ENCODE assay signal across 25 cellular contexts in the genomic region with DNA sequence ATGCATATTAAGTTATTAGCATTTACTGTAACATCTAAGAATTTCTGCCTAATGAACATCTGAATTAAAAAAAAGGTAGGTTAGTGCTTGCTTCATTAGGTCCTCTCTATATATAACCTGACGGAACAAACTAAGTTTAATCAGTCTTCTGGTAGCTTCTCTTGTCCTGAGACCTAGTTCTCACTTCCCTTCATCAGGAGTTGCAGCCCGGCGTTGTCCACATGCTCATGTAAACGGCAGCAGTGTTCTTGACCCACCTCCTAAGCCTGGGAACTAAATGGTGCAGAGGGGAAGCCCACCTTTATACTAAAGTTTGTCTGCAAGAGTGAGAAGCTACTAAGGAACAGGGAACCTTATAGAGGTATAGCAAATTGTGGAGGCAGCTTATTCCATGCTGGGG. TPM values are rescaled to one million over a fixed set of nuclear protein-coding genes. Genes with fewer than 3 reads are reported as not detected.
DNase-seq lines count a peak whose midpoint lies in the region; ATAC-seq and TF ChIP-seq lines count a peak whose summit lies in the region.
"Had no signal": no experiment of that assay in that cellular context is flagged by ENCODE, and none has a peak within 500 bp of the region (broad histone marks: within the 10 kb centered on the region; RNA-seq: fewer than 3 reads in every experiment).

No MANE protein-coding gene starts in this region.

- CTCF ChIA-PET in activated CD8-positive, alpha-beta memory T cell treated with anti-CD3 and anti-CD28 coated beads, Interleukin-2, amount 10 ng/mL, durations not matched to agents 7 days and 5 days (lab: Charles Lee): interaction anchor here (1.5 to 1.7 kb wide), 2 partner anchors 22 to 24 kb away, joined by 3 to 6 read pairs; no protein-coding TSS in a partner anchor

- H3K79me1 ChIP-seq in trophoblast cell (ENCODE audit: low read length): peaks cover 5% of the 10 kb centered on the region

- no peak overlapping the region for H3K4ac ChIP-seq in trophoblast cell (ENCODE audit: low read depth, low read length)

- H3K27me3 Mint-ChIP-seq in activated CD8-positive, alpha-beta memory T cell treated with anti-CD3 and anti-CD28 coated beads, Interleukin-2, amount 10 ng/mL, durations not matched to agents 7 days and 5 days: no peaks in the 10 kb centered on the region
- peaks cover 2% of the 10 kb centered on the region for H3K27me3 Mint-ChIP-seq in GM23338 (ENCODE audit: insufficient read depth, low read depth, poor library complexity)
- H3K27me3 Mint-ChIP-seq in activated naive CD8-positive, alpha-beta T cell treated with anti-CD3 and anti-CD28 coated beads, Interleukin-2, amount 10 ng/mL, durations not matched to agents 7 days and 5 days: no peaks in the 10 kb centered on the region
- H3K27me3 Mint-ChIP-seq: activated CD4-positive, alpha-beta T cell treated with anti-CD3 and anti-CD28 coated beads, Interleukin-2, amount 10 ng/mL, durations not matched to agents 7 days and 5 days had no signal

- H3K4me1 Mint-ChIP-seq in activated CD8-positive, alpha-beta memory T cell treated with anti-CD3 and anti-CD28 coated beads, Interleukin-2, amount 10 ng/mL, durations not matched to agents 7 days and 5 days: peaks cover 46% of the 10 kb centered on the region
- H3K4me1 Mint-ChIP-seq in GM23338: peaks cover 24% of the 10 kb centered on the region
- peaks cover 24% of the 10 kb centered on the region for H3K4me1 Mint-ChIP-seq in activated naive CD8-positive, alpha-beta T cell treated with anti-CD3 and anti-CD28 coated beads, Interleukin-2, amount 10 ng/mL, durations not matched to agents 7 days and 5 days

- H3K36me3 Mint-ChIP-seq in activated CD8-positive, alpha-beta memory T cell treated with anti-CD3 and anti-CD28 coated beads, Interleukin-2, amount 10 ng/mL, durations not matched to agents 7 days and 5 days: peaks cover 77% of the 10 kb centered on the region
- H3K36me3 Mint-ChIP-seq in GM23338 (ENCODE audit: low read depth): no peaks in the 10 kb centered on the region
- H3K36me3 Mint-ChIP-seq in activated naive CD8-positive, alpha-beta T cell treated with anti-CD3 and anti-CD28 coated beads, Interleukin-2, amount 10 ng/mL, durations not matched to agents 7 days and 5 days: peaks cover 55% of the 10 kb centered on the region

- no peak overlapping the region for H3K18ac ChIP-seq in trophoblast cell (ENCODE audit: low read length)

- peaks cover 8% of the 10 kb centered on the region; the same call in 1 of the 2 replicates for H3K4me1 ChIP-seq in GM23338 (ENCODE audit: insufficient read depth)
- H3K4me1 ChIP-seq in trophoblast cell (ENCODE audit: control insufficient read depth in 1 of 2, insufficient read depth in 2 of 2, low read length in 2 of 2): peaks cover 11 to 12% of the 10 kb centered on the region in 2 experiments
- H3K4me1 ChIP-seq: BE2C had no signal

- H2BK5ac ChIP-seq in trophoblast cell (ENCODE audit: low read depth, low read length, poor library complexity): no peak overlapping the region

- H4K8ac ChIP-seq in trophoblast cell (ENCODE audit: low read depth, low read length): no peak overlapping the region

- H3K9me2 ChIP-seq in GM23338 (ENCODE audit: insufficient read depth): no peaks in the 10 kb centered on the region

- no peaks in the 10 kb centered on the region for H3K9me3 Mint-ChIP-seq in activated CD8-positive, alpha-beta memory T cell treated with anti-CD3 and anti-CD28 coated beads, Interleukin-2, amount 10 ng/mL, durations not matched to agents 7 days and 5 days (ENCODE audit: low read depth)
- no peaks in the 10 kb centered on the region for H3K9me3 Mint-ChIP-seq in GM23338
- no peaks in the 10 kb centered on the region for H3K9me3 Mint-ChIP-seq in activated naive CD8-positive, alpha-beta T cell treated with anti-CD3 and anti-CD28 coated beads, Interleukin-2, amount 10 ng/mL, durations not matched to agents 7 days and 5 days
- H3K9me3 Mint-ChIP-seq: activated CD4-positive, alpha-beta T cell treated with anti-CD3 and anti-CD28 coated beads, Interleukin-2, amount 10 ng/mL, durations not matched to agents 7 days and 5 days had no signal

- no peaks in the 10 kb centered on the region for H3F3A ChIP-seq in GM23338 (replicated peaks; ENCODE audit: low read depth)

- TF ChIP-seq CTCF in GM23338 (conservative IDR thresholded peaks at IDR 0.05; ENCODE audit: low read depth in 2 of 2): no peak

- H3K27me3 ChIP-seq in GM23338 (ENCODE audit: insufficient read depth) (no peaks in the 10 kb centered on the region), trophoblast cell (ENCODE audit: insufficient read depth, low read length) (no peaks in the 10 kb centered on the region)
- H3K27me3 ChIP-seq: adrenal gland, BE2C, spleen, upper lobe of left lung had no signal

- H3K36me3 ChIP-seq in GM23338 (ENCODE audit: insufficient read depth): no peaks in the 10 kb centered on the region
- peaks cover 14 to 35% of the 10 kb centered on the region in 2 experiments for H3K36me3 ChIP-seq in trophoblast cell (ENCODE audit: control insufficient read depth in 1 of 2, insufficient read depth in 2 of 2, low read length in 2 of 2)
- H3K36me3 ChIP-seq: adrenal gland, BE2C had no signal

- no peak for DNase-seq in activated CD8-positive, alpha-beta memory T cell treated with anti-CD3 and anti-CD28 coated beads, Interleukin-2, amount 10 ng/mL, durations not matched to agents 7 days and 5 days
- DNase-seq in activated CD8-positive, alpha-beta memory T cell treated with anti-CD3 and anti-CD28 coated beads, Interleukin-2, amount 50 U/mL, for 48 hours: no peak
- DNase-seq in GM23338 (ENCODE audit: low spot score): no peak
- DNase-seq in activated naive CD8-positive, alpha-beta T cell treated with anti-CD3 and anti-CD28 coated beads, Interleukin-2, amount 10 ng/mL, durations not matched to agents 7 days and 5 days: no peak
- DNase-seq in trophoblast cell: no peak
- no peak for DNase-seq in SHP77 treated with DMSO at 0.1 percent for 48 hours (lab: John Stamatoyannopoulos, UW)
- DNase-seq: activated CD4-positive, alpha-beta T cell treated with anti-CD3 and anti-CD28 coated beads, Interleukin-2, amount 10 ng/mL, durations not matched to agents 7 days and 5 days; adrenal gland; BE2C; EL; GOT3; IMR-90; kidney; NCI-H2081 treated with DMSO at 0.1 percent for 48 hours; NCI-H446; occipital lobe; spleen; stimulated activated CD4-positive, alpha-beta T cell treated with anti-CD3 and anti-CD28 coated beads, Interleukin-4, amount 100 ng/mL, for 24 hours; T-helper 1 cell; upper lobe of left lung had no signal

- H2BK12ac ChIP-seq in trophoblast cell (ENCODE audit: low read length): no peak overlapping the region

- no peak overlapping the region for H2AK5ac ChIP-seq in trophoblast cell (ENCODE audit: low read length)

- POLR2A ChIA-PET in activated naive CD8-positive, alpha-beta T cell treated with anti-CD3 and anti-CD28 coated beads, Interleukin-2, amount 10 ng/mL, durations not matched to agents 7 days and 5 days (lab: Charles Lee): interaction anchor here (1.3 kb wide), 1 partner anchor 10 kb away, joined by 4 read pairs; no protein-coding TSS in a partner anchor

- H3K27ac ChIP-seq in GM23338 (ENCODE audit: low read depth) (no peak overlapping the region), trophoblast cell (ENCODE audit: low read depth, low read length) (peak overlapping the region; percentile 34)
- H3K27ac ChIP-seq: adrenal gland, coronary artery, upper lobe of left lung had no signal

- no peak overlapping the region for H4K12ac ChIP-seq in trophoblast cell (ENCODE audit: low read depth, low read length)

- no peak overlapping the region for H2BK120ac ChIP-seq in trophoblast cell (ENCODE audit: insufficient read depth, low read length, poor library complexity)

- no peaks in the 10 kb centered on the region for H4K20me1 ChIP-seq in GM23338 (replicated peaks; ENCODE audit: insufficient read depth)

- H4K91ac ChIP-seq in trophoblast cell (ENCODE audit: low read depth, low read length): no peak overlapping the region

- H3K4me2 ChIP-seq in GM23338 (no peak overlapping the region), trophoblast cell (ENCODE audit: low read length) (no peak overlapping the region)

- H3K9me3 ChIP-seq in trophoblast cell (ENCODE audit: insufficient read depth, low read depth, low read length): no peaks in the 10 kb centered on the region
- H3K9me3 ChIP-seq: adrenal gland, BE2C, spleen, upper lobe of left lung had no signal

- no peak for ATAC-seq in activated CD8-positive, alpha-beta memory T cell treated with anti-CD3 and anti-CD28 coated beads, Interleukin-2, amount 10 ng/mL, durations not matched to agents 7 days and 5 days
- ATAC-seq in GM23338 (no peak), GM18870 (IDR thresholded peaks at IDR 0.05; ENCODE audit: unreplicated experiment) (no peak), HG03175 (IDR thresholded peaks at IDR 0.05; ENCODE audit: unreplicated experiment) (no peak)
- ATAC-seq in activated naive CD8-positive, alpha-beta T cell treated with anti-CD3 and anti-CD28 coated beads, Interleukin-2, amount 10 ng/mL, durations not matched to agents 7 days and 5 days (ENCODE audit: low read depth): no peak

- H2AFZ ChIP-seq in GM23338 (peak overlapping the region; percentile 72; the same call in 1 of the 2 replicates), trophoblast cell (ENCODE audit: insufficient read depth, low read length, poor library complexity) (no peak overlapping the region)

- H3K79me2 ChIP-seq in GM23338 (replicated peaks; ENCODE audit: insufficient read depth) (no peaks in the 10 kb centered on the region), trophoblast cell (ENCODE audit: control insufficient read depth, insufficient read depth, low read length, poor library complexity) (no peaks in the 10 kb centered on the region)

- no peak overlapping the region for H3K4me3 ChIP-seq in GM23338
- no peak overlapping the region for H3K4me3 ChIP-seq in trophoblast cell (ENCODE audit: low read depth, low read length)
- H3K4me3 ChIP-seq: adrenal gland, coronary artery, lung, spleen, upper lobe of left lung had no signal

- no peak overlapping the region for H3K23ac ChIP-seq in trophoblast cell (ENCODE audit: low read length)

- peak overlapping the region; percentile 39 for H3K27ac Mint-ChIP-seq in activated CD8-positive, alpha-beta memory T cell treated with anti-CD3 and anti-CD28 coated beads, Interleukin-2, amount 10 ng/mL, durations not matched to agents 7 days and 5 days
- no peak overlapping the region for H3K27ac Mint-ChIP-seq in GM23338
- H3K27ac Mint-ChIP-seq in activated naive CD8-positive, alpha-beta T cell treated with anti-CD3 and anti-CD28 coated beads, Interleukin-2, amount 10 ng/mL, durations not matched to agents 7 days and 5 days: peak overlapping the region; percentile 70

- H3K14ac ChIP-seq in trophoblast cell (ENCODE audit: low read length): no peak overlapping the region

- no peak overlapping the region for H3K9ac ChIP-seq in trophoblast cell (ENCODE audit: low read length)

- H3K4me3 Mint-ChIP-seq in activated CD8-positive, alpha-beta memory T cell treated with anti-CD3 and anti-CD28 coated beads, Interleukin-2, amount 10 ng/mL, durations not matched to agents 7 days and 5 days: no peak overlapping the region
- no peak overlapping the region for H3K4me3 Mint-ChIP-seq in GM23338
- H3K4me3 Mint-ChIP-seq in activated naive CD8-positive, alpha-beta T cell treated with anti-CD3 and anti-CD28 coated beads, Interleukin-2, amount 10 ng/mL, durations not matched to agents 7 days and 5 days: no peak overlapping the region
- H3K4me3 Mint-ChIP-seq: activated CD4-positive, alpha-beta T cell treated with anti-CD3 and anti-CD28 coated beads, Interleukin-2, amount 10 ng/mL, durations not matched to agents 7 days and 5 days had no signal

- WGBS in trophoblast cell (ENCODE audit: extremely low coverage, insufficient coverage, insufficient read length): no CpG with 5 or more reads among the region's 4 CpGs

RNA-seq across cellular contexts. Expression of a gene that starts 31.9 kb away (rescaled TPM):
- not detected for total RNA-seq in activated CD8-positive, alpha-beta memory T cell treated with anti-CD3 and anti-CD28 coated beads, Interleukin-2, amount 10 ng/mL, durations not matched to agents 7 days and 5 days
- not detected in 2 replicates for total RNA-seq in GM23338 (2014; rRNA removed; shearing (Covaris generic))
- 0.47 and 0.73 TPM in 2 replicates for polyA plus RNA-seq in GM23338 (2016; fragmentation: Nextera tagmentation; extraction: Ambion mirVana)
- total RNA-seq in activated naive CD8-positive, alpha-beta T cell treated with anti-CD3 and anti-CD28 coated beads, Interleukin-2, amount 10 ng/mL, durations not matched to agents 7 days and 5 days: not detected
- polyA plus RNA-seq in trophoblast cell (2013): 0.07 and 0.12 TPM in 2 replicates
- total RNA-seq: activated CD4-positive, alpha-beta T cell treated with anti-CD3 and anti-CD28 coated beads, Interleukin-2, amount 10 ng/mL, durations not matched to agents 7 days and 5 days; fibroblast of lung; IMR-90; kidney; occipital lobe; spleen had no signal
- polyA plus RNA-seq: fibroblast of lung, IMR-90, spleen had no signal

RNA-seq across cellular contexts. Expression of a gene that starts 45.3 kb away (rescaled TPM):
- total RNA-seq in activated CD8-positive, alpha-beta memory T cell treated with anti-CD3 and anti-CD28 coated beads, Interleukin-2, amount 10 ng/mL, durations not matched to agents 7 days and 5 days: 1,000 to 10,000 TPM in 1 of 2 experiments, 100 to 1,000 TPM in 1; 923 to 1,101 TPM
- 3.4 and 6.6 TPM in 2 replicates for total RNA-seq in GM23338 (2014; rRNA removed; shearing (Covaris generic))
- polyA plus RNA-seq in GM23338 (2016; fragmentation: Nextera tagmentation; extraction: Ambion mirVana): 1.9 and 2.7 TPM in 2 replicates
- total RNA-seq in activated naive CD8-positive, alpha-beta T cell treated with anti-CD3 and anti-CD28 coated beads, Interleukin-2, amount 10 ng/mL, durations not matched to agents 7 days and 5 days: 1,000 to 10,000 TPM in 1 of 2 experiments, 100 to 1,000 TPM in 1; 965 to 1,009 TPM
- polyA plus RNA-seq in trophoblast cell (2013): 398 and 413 TPM in 2 replicates
- total RNA-seq: IMR-90 had no signal
- polyA plus RNA-seq: IMR-90 had no signal

Comparison
In these comparisons a context has a peak if more than half of its experiments do, and no peak if none do; other contexts are left out.
1. RNA of a gene that starts 45.3 kb away (total RNA-seq): 923 to 1,101 TPM in activated CD8-positive, alpha-beta memory T cell treated with anti-CD3 and anti-CD28 coated beads, Interleukin-2, amount 10 ng/mL, durations not matched to agents 7 days and 5 days and 965 to 1,009 TPM in activated naive CD8-positive, alpha-beta T cell treated with anti-CD3 and anti-CD28 coated beads, Interleukin-2, amount 10 ng/mL, durations not matched to agents 7 days and 5 days; 3.4 to 6.6 TPM in GM23338; every median in the first group is over 100 times any median in the second.